ENCODE assay signal across 1 cellular context in the genomic region with DNA sequence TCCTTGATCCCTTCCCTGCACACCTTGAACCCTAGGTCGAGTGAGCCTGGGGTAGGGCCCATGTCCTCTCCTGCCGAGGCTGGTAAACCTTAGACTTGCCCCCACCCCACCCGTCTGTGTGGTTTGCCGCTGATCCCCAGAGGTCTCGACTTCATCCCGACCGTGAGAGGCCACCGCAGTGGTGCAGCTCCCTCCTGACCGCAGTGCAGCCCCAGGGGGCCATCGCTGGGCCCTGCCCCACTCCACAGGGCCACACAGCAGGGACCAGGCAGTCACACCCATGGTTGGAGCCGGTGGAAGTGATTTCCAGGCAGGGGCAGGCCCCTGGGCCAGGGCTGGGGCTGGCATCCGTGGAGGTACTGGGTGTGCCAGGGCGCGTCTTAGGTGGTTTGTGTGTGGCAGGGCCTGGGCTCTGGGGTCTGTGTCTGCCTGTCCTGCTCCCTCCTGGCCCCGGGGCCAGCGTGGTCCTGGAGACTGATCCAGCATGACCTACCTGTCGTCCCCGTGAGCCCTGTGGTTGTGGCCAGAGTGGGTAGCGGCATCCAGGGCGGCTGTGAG.
TF ChIP-seq lines count a peak whose summit lies in the region.

No MANE protein-coding gene starts in this region.

TF ChIP-seq in H1, 55 proteins besides CTCF, POLR2A, EP300 and RAD21 (continued from another document):
- no peak for TF ChIP-seq CHD1 (IDR thresholded peaks at IDR 0.05; ENCODE audit: low read depth, low read length)
- TF ChIP-seq KDM1A (IDR thresholded peaks at IDR 0.05; ENCODE audit: borderline replicate concordance, low read length): no peak
- no peak for TF ChIP-seq SIRT6 (IDR thresholded peaks at IDR 0.05; ENCODE audit: low read length)
- no peak for TF ChIP-seq SP1 (IDR thresholded peaks at IDR 0.05; ENCODE audit: low read depth, low read length)
- TF ChIP-seq CTBP2 (IDR thresholded peaks at IDR 0.05; ENCODE audit: borderline replicate concordance, insufficient read depth, insufficient read length, low read length): no peak
- no peak for TF ChIP-seq KDM5A (IDR thresholded peaks at IDR 0.05; ENCODE audit: low read length)
- no peak for TF ChIP-seq RNF2 (IDR thresholded peaks at IDR 0.05; ENCODE audit: borderline replicate concordance, low read depth, low read length, missing control alignments, poor library complexity, severe bottlenecking)
- no peak for TF ChIP-seq MAFK (IDR thresholded peaks at IDR 0.05; ENCODE audit: low read depth, low read length)
- no peak for TF ChIP-seq KDM4A (IDR thresholded peaks at IDR 0.05; ENCODE audit: low read depth, low read length, severe bottlenecking)
- no peak for TF ChIP-seq RBBP5 (IDR thresholded peaks at IDR 0.05; ENCODE audit: borderline replicate concordance, low read depth, low read length)
- TF ChIP-seq NRF1 (IDR thresholded peaks at IDR 0.05; ENCODE audit: low read depth, low read length): no peak
- TF ChIP-seq POU5F1 (IDR thresholded peaks at IDR 0.05; ENCODE audit: low read depth, low read length): no peak
- TF ChIP-seq SP2 (IDR thresholded peaks at IDR 0.05; ENCODE audit: low read length): no peak
- TF ChIP-seq CREB1 (IDR thresholded peaks at IDR 0.05): no peak
